Comparison of ENCODE assay signal across 8 cellular contexts in genomic region chr1:27601771-27602509, GRCh38. TPM values are rescaled to one million over a fixed set of nuclear protein-coding genes. Genes with fewer than 3 reads are reported as not detected.
DNase-seq lines count a peak whose midpoint lies in the region; ATAC-seq and TF ChIP-seq lines count a peak whose summit lies in the region.

No MANE protein-coding gene starts in this region.

- H3K27me3 ChIP-seq in A673 (replicated peaks; ENCODE audit: insufficient read depth, low read depth, low read length, poor library complexity) (no peaks in the 10 kb centered on the region), GM23338 (ENCODE audit: insufficient read depth) (peaks cover 8% of the 10 kb centered on the region; the same call in 1 of the 2 replicates), left ventricle myocardium inferior (ENCODE audit: low read depth) (no peaks in the 10 kb centered on the region)

- BruUV-seq in A673 (replicated peaks; lab: Mats Ljungman, UMichigan): no TSS peak

- H3K27ac ChIP-seq in A673 (ENCODE audit: low read depth, low read length, poor library complexity, severe bottlenecking) (peak overlapping the region; percentile 55), GM23338 (ENCODE audit: low read depth) (no peak overlapping the region), left ventricle myocardium inferior (replicated peaks) (peak overlapping the region; percentile 98)

- TF ChIP-seq CTCF in A673 (conservative IDR thresholded peaks at IDR 0.05; ENCODE audit: low read depth, low read length) (no peak), GM23338 (conservative IDR thresholded peaks at IDR 0.05; ENCODE audit: low read depth in 2 of 2) (no peak), left ventricle myocardium inferior (IDR thresholded peaks at IDR 0.05; ENCODE audit: borderline replicate concordance) (no peak), retinal pigment epithelial cell (conservative IDR thresholded peaks at IDR 0.05; ENCODE audit: low read depth, low read length) (no peak)

- H3K36me3 ChIP-seq in A673 (ENCODE audit: insufficient read depth, low read length, poor library complexity, severe bottlenecking) (no peaks in the 10 kb centered on the region), GM23338 (ENCODE audit: insufficient read depth) (no peaks in the 10 kb centered on the region), left ventricle myocardium inferior (no peaks in the 10 kb centered on the region)

- peaks cover 30% of the 10 kb centered on the region for H3K27me3 Mint-ChIP-seq in GM23338 (ENCODE audit: insufficient read depth, low read depth, poor library complexity)
- peaks cover 2% of the 10 kb centered on the region for H3K27me3 Mint-ChIP-seq in activated naive CD8-positive, alpha-beta T cell treated with anti-CD3 and anti-CD28 coated beads, Interleukin-2, amount 50 U/mL, for 24 hours

- DNase-seq in A673 (ENCODE audit: low spot score) (no peak), GM23338 (ENCODE audit: low spot score) (no peak), left ventricle myocardium inferior (peak; percentile 62), retinal pigment epithelial cell (ENCODE audit: low read depth) (no peak), putamen (ENCODE audit: low spot score) (no peak)
- DNase-seq in activated naive CD8-positive, alpha-beta T cell treated with anti-CD3 and anti-CD28 coated beads, Interleukin-2, amount 50 U/mL, for 24 hours: no peak
- no peak for DNase-seq in stimulated activated CD4-positive, alpha-beta T cell treated with anti-CD3 and anti-CD28 coated beads, Interleukin-12 subunit alpha, Interleukin-12 subunit beta, amount 100 ng/mL, for 4 hours

- peaks cover 53% of the 10 kb centered on the region for H3K79me2 ChIP-seq in GM23338 (replicated peaks; ENCODE audit: insufficient read depth)

- 0 out of 2 replicates have a peak, but pooled peaks cover 12% of the 10 kb centered on the region for H3F3A ChIP-seq in GM23338 (replicated peaks; ENCODE audit: low read depth)

- H3K4me3 Mint-ChIP-seq in GM23338: peak overlapping the region; percentile 85
- H3K4me3 Mint-ChIP-seq in activated naive CD8-positive, alpha-beta T cell treated with anti-CD3 and anti-CD28 coated beads, Interleukin-2, amount 50 U/mL, for 24 hours: peak overlapping the region; percentile 78

- H3K4me1 ChIP-seq in A673 (ENCODE audit: insufficient read depth, low read length, poor library complexity, severe bottlenecking) (peaks cover 66% of the 10 kb centered on the region), GM23338 (ENCODE audit: insufficient read depth) (peaks cover 66% of the 10 kb centered on the region), left ventricle myocardium inferior (peaks cover 91% of the 10 kb centered on the region)

- H3K4me3 ChIP-seq in A673 (ENCODE audit: low read depth, low read length, poor library complexity, severe bottlenecking) (peak overlapping the region; percentile 87), GM23338 (peak overlapping the region; percentile 89), left ventricle myocardium inferior (peak overlapping the region; percentile 99), retinal pigment epithelial cell (ENCODE audit: low read length) (peak overlapping the region; percentile 97)

- H3K9me3 ChIP-seq in A673 (ENCODE audit: low read depth, low read length, poor library complexity, severe bottlenecking): no peaks in the 10 kb centered on the region
- no peaks in the 10 kb centered on the region for H3K9me3 ChIP-seq in left ventricle myocardium inferior (replicated peaks)

- POLR2A ChIA-PET in A673 (lab: Charles Lee; ENCODE audit: low non-redundant PET): interaction anchor here (0.5 kb wide), 1 partner anchor 293 kb away, joined by 3 read pairs; no protein-coding TSS in a partner anchor

- no peak overlapping the region for H3K27ac Mint-ChIP-seq in GM23338
- H3K27ac Mint-ChIP-seq in activated naive CD8-positive, alpha-beta T cell treated with anti-CD3 and anti-CD28 coated beads, Interleukin-2, amount 50 U/mL, for 24 hours: peak overlapping the region; percentile 22

- H3K4me2 ChIP-seq in GM23338: peak overlapping the region; percentile 89

- H2AFZ ChIP-seq in GM23338: no peak overlapping the region

- H3K9me2 ChIP-seq in GM23338 (ENCODE audit: insufficient read depth): no peaks in the 10 kb centered on the region

- H3K9me3 Mint-ChIP-seq in GM23338: no peaks in the 10 kb centered on the region
- H3K9me3 Mint-ChIP-seq in activated naive CD8-positive, alpha-beta T cell treated with anti-CD3 and anti-CD28 coated beads, Interleukin-2, amount 50 U/mL, for 24 hours: no peaks in the 10 kb centered on the region

- peak; percentile 0; the same call in 2 of the 3 replicates for ATAC-seq in GM23338
- no peak for ATAC-seq in activated naive CD8-positive, alpha-beta T cell treated with anti-CD3 and anti-CD28 coated beads, Interleukin-2, amount 50 U/mL, for 24 hours
- ATAC-seq in GM21526 (IDR thresholded peaks at IDR 0.05; ENCODE audit: low FRiP score, unreplicated experiment): no peak

- peaks cover 57% of the 10 kb centered on the region for H3K4me1 Mint-ChIP-seq in GM23338
- peaks cover 22% of the 10 kb centered on the region for H3K4me1 Mint-ChIP-seq in activated naive CD8-positive, alpha-beta T cell treated with anti-CD3 and anti-CD28 coated beads, Interleukin-2, amount 50 U/mL, for 24 hours

- intact Hi-C loops in A673 (cut with micrococcal nuclease; ENCODE audit: unreplicated experiment) (no loop called here), left ventricle myocardium inferior (cut with micrococcal nuclease) (no loop called here)

- CTCF ChIA-PET in A673 (lab: Charles Lee): interaction anchor here (1.0 to 2.0 kb wide), 2 partner anchors 33 to 45 kb away, joined by 3 to 37 read pairs; no protein-coding TSS in a partner anchor

- H3K36me3 Mint-ChIP-seq in GM23338 (ENCODE audit: low read depth): no peaks in the 10 kb centered on the region; the same call in 2 of the 3 replicates
- H3K36me3 Mint-ChIP-seq in activated naive CD8-positive, alpha-beta T cell treated with anti-CD3 and anti-CD28 coated beads, Interleukin-2, amount 50 U/mL, for 24 hours (ENCODE audit: low read depth): no peaks in the 10 kb centered on the region

- H4K20me1 ChIP-seq in GM23338 (replicated peaks; ENCODE audit: insufficient read depth): peaks cover 23% of the 10 kb centered on the region

TF ChIP-seq in GM23338, 12 proteins besides CTCF, POLR2A, EP300 and RAD21 (continues in another document):
- TF ChIP-seq ZNF114 (CRISPR knock-in tag; IDR thresholded peaks at IDR 0.05) (no peak), ETS1 (IDR thresholded peaks at IDR 0.05) (no peak), STAT1 (IDR thresholded peaks at IDR 0.05; ENCODE audit: unreplicated experiment) (no peak), CREB1 (CRISPR knock-in tag; IDR thresholded peaks at IDR 0.05; ENCODE audit: low read depth) (no peak), NANOG (IDR thresholded peaks at IDR 0.05; ENCODE audit: borderline replicate concordance) (no peak), REST (IDR thresholded peaks at IDR 0.05; ENCODE audit: unreplicated experiment) (no peak), EZH2phosphoT487 (IDR thresholded peaks at IDR 0.05; ENCODE audit: unreplicated experiment) (no peak), POLR2AphosphoS5 (IDR thresholded peaks at IDR 0.05; ENCODE audit: low read depth) (no peak), EZH2 (IDR thresholded peaks at IDR 0.05; ENCODE audit: low read depth, unreplicated experiment) (no peak), JUNB (IDR thresholded peaks at IDR 0.05; ENCODE audit: unreplicated experiment) (no peak)

RNA-seq across cellular contexts. Expression of gene AHDC1, which starts 2.0 kb away (rescaled TPM):
- total RNA-seq in A673 (2021) (33.2 and 34.2 TPM in 2 replicates), left ventricle myocardium inferior (40.1 TPM)
- total RNA-seq in GM23338 (2014; rRNA removed; shearing (Covaris generic)): 19.1 and 22.2 TPM in 2 replicates
- polyA plus RNA-seq in GM23338 (2016; fragmentation: Nextera tagmentation; extraction: Ambion mirVana): 6.8 and 8.3 TPM in 2 replicates

RNA-seq across cellular contexts. Expression of gene FGR, which starts 33.0 kb away (rescaled TPM):
- total RNA-seq in A673 (2021) (not detected in 2 replicates), left ventricle myocardium inferior (3.5 TPM)
- total RNA-seq in GM23338 (2014; rRNA removed; shearing (Covaris generic)): 0.16 and 0.56 TPM in 2 replicates
- polyA plus RNA-seq in GM23338 (2016; fragmentation: Nextera tagmentation; extraction: Ambion mirVana): 0.42 and 0.53 TPM in 2 replicates
